8 cellular contexts compared by ENCODE assay signal in genomic region chr2:43224131-43224570, GRCh38.
DNase-seq lines count a peak whose midpoint lies in the region; ATAC-seq and TF ChIP-seq lines count a peak whose summit lies in the region.

No MANE protein-coding gene starts in this region.

- H3K27me3 ChIP-seq in ACC112 (ENCODE audit: insufficient read depth, low read length) = no peaks in the 10 kb centered on the region
- no peaks in the 10 kb centered on the region for H3K27me3 ChIP-seq in iPS-15b (ENCODE audit: control insufficient read depth, insufficient read depth, low read length)

- peaks cover 63% of the 10 kb centered on the region for H3K79me2 ChIP-seq in ACC112 (ENCODE audit: control insufficient read depth, insufficient read depth, low read length, unreplicated experiment)

- peaks cover 26% of the 10 kb centered on the region for H3K36me3 ChIP-seq in ACC112 (ENCODE audit: insufficient read depth, low read length)
- peaks cover 17% of the 10 kb centered on the region for H3K36me3 ChIP-seq in iPS-15b (ENCODE audit: control insufficient read depth, insufficient read depth, low read length)

- CTCF ChIA-PET in HEK293T (lab: Yijun Ruan, JAX) = interaction anchor here (1.0 to 1.1 kb wide), 3 partner anchors 50 to 295 kb away, joined by 3 to 5 read pairs (median 3); no protein-coding TSS in a partner anchor

- H3K4me3 ChIP-seq in ACC112 (ENCODE audit: low read depth, low read length) (peak overlapping the region; percentile 83), iPS-15b (ENCODE audit: low read depth, low read length) (peak overlapping the region; percentile 87), skin epidermis (peak overlapping the region; percentile 59 to 97 (median 90))

- H3K9me3 ChIP-seq in iPS-15b (ENCODE audit: control insufficient read depth, insufficient read depth, low read length) = no peaks in the 10 kb centered on the region

- no peak overlapping the region for H2AFZ ChIP-seq in ACC112 (ENCODE audit: low read length, unreplicated experiment)

- POLR2A ChIA-PET in HEK293T (lab: Yijun Ruan, JAX) = interaction anchor here (1.1 kb wide), 1 partner anchor 317 kb away, joined by 3 read pairs; no protein-coding TSS in a partner anchor

- H3K4me1 ChIP-seq in ACC112 (ENCODE audit: control insufficient read depth, insufficient read depth, low read length, unreplicated experiment) = peaks cover 37% of the 10 kb centered on the region
- peaks cover 23% of the 10 kb centered on the region for H3K4me1 ChIP-seq in iPS-15b (ENCODE audit: control insufficient read depth, insufficient read depth, low read length)

- peak overlapping the region; percentile 89 for H3K27ac ChIP-seq in ACC112 (ENCODE audit: low read depth, low read length)
- H3K27ac ChIP-seq in skin epidermis = peak overlapping the region; percentile 82 to 100 (median 98)

- H3K9ac ChIP-seq in iPS-15b (ENCODE audit: low read depth, low read length) = peak overlapping the region; percentile 14

- DNase-seq in HEK293T (ENCODE audit: extremely low spot score) (no peak), T-helper 22 cell (ENCODE audit: low read depth) (peak; percentile 39), astrocyte of the hippocampus (ENCODE audit: low read depth, low spot score) (peak; percentile 86), NCI-H2171 treated with DMSO at 0.1 percent for 48 hours (lab: John Stamatoyannopoulos, UW) (no peak)

- ATAC-seq in HG03439 (IDR thresholded peaks at IDR 0.05; ENCODE audit: unreplicated experiment) = no peak

TF ChIP-seq in HEK293T, 16 proteins besides CTCF, POLR2A, EP300 and RAD21:
- TF ChIP-seq L3MBTL2 (conservative IDR thresholded peaks at IDR 0.05) (no peak), PKNOX1 (IDR thresholded peaks at IDR 0.05) (peak; percentile 91), FOXM1 (IDR thresholded peaks at IDR 0.05; ENCODE audit: borderline replicate concordance) (0 out of 2 replicates have a peak, but pooled peaks have one; percentile 4)

Comparison
In these comparisons a context has a peak if more than half of its experiments do, and no peak if none do; other contexts are left out.
1. DNase-seq: peak in T-helper 22 cell (single experiment) and astrocyte of the hippocampus (single experiment); none in HEK293T (single experiment) and NCI-H2171 treated with DMSO at 0.1 percent for 48 hours (single experiment).
2. Peak in every context shown above with its lines, with median percentiles within 50 percentile points of each other: H3K4me3 ChIP-seq.